ENCODE assay signal across 28 cellular contexts in genomic region chr6:125009578-125009977, GRCh38. TPM values are rescaled to one million over a fixed set of nuclear protein-coding genes. Genes with fewer than 3 reads are reported as not detected.
DNase-seq lines count a peak whose midpoint lies in the region; ATAC-seq and TF ChIP-seq lines count a peak whose summit lies in the region.
"Had no signal": no experiment of that assay in that cellular context is flagged by ENCODE, and none has a peak within 500 bp of the region (broad histone marks: within the 10 kb centered on the region; RNA-seq: fewer than 3 reads in every experiment).

No MANE protein-coding gene starts in this region.

- H3F3A ChIP-seq in smooth muscle cell (ENCODE audit: low read depth) = peaks cover 15% of the 10 kb centered on the region

- H3K27ac ChIP-seq in right lobe of liver (no peak overlapping the region), smooth muscle cell (ENCODE audit: low read depth) (peak overlapping the region; percentile 85), body of pancreas (no peak overlapping the region)
- H3K27ac ChIP-seq: brain microvascular endothelial cell, colonic mucosa, HL-60, RWPE1, WERI-Rb-1 had no signal

- H3K4me1 ChIP-seq in right lobe of liver (peaks cover 0 to 20% (median 0%) of the 10 kb centered on the region in 4 donors), smooth muscle cell (ENCODE audit: low read depth) (peaks cover 32% of the 10 kb centered on the region), body of pancreas (no peaks in the 10 kb centered on the region)

- TF ChIP-seq CTCF in right lobe of liver (IDR thresholded peaks at IDR 0.05) (no peak), smooth muscle cell (IDR thresholded peaks at IDR 0.05; ENCODE audit: borderline replicate concordance, insufficient read depth, poor library complexity, severe bottlenecking) (no peak), body of pancreas (IDR thresholded peaks at IDR 0.05) (no peak), WTC11 (IDR thresholded peaks at IDR 0.05) (no peak)

- peaks cover 80% of the 10 kb centered on the region for H3K79me2 ChIP-seq in smooth muscle cell (ENCODE audit: low read depth)

- peak; percentile 13 for DNase-seq in EL
- peak; percentile 8 to 79 for DNase-seq in dermis microvascular lymphatic vessel endothelial cell (ENCODE audit: low read depth in 2 of 2)
- DNase-seq in right lobe of liver = no peak
- DNase-seq in smooth muscle cell (lab: John Stamatoyannopoulos, UW; ENCODE audit: unreplicated experiment) = no peak
- DNase-seq in HT-29 (ENCODE audit: low spot score) = no peak
- no peak for DNase-seq in activated effector memory CD4-positive, alpha-beta T cell treated with Interleukin-2 at 50 U/mL for 16 hours
- no peak for DNase-seq in body of pancreas
- DNase-seq in WTC11 (ENCODE audit: low spot score) = no peak
- DNase-seq: activated CD4-positive, alpha-beta T cell treated with anti-CD3 and anti-CD28 coated beads, Interleukin-2, amount 50 U/mL, for 4 hours; activated CD8-positive, alpha-beta memory T cell treated with anti-CD3 and anti-CD28 coated beads, Interleukin-2, amount 50 U/mL, for 4 hours; activated naive CD8-positive, alpha-beta T cell treated with anti-CD3 and anti-CD28 coated beads, Interleukin-2, amount 10 ng/mL, durations not matched to agents 7 days and 5 days; brain microvascular endothelial cell; colonic mucosa; foreskin melanocyte; H9; hypothalamus; islet precursor cell; MG63; NCI-H1417 treated with DMSO at 0.1 percent for 48 hours; NCI-H524; nucleus accumbens; WERI-Rb-1 had no signal

- no peaks in the 10 kb centered on the region for H4K20me1 ChIP-seq in smooth muscle cell (ENCODE audit: low read depth)

- no peaks in the 10 kb centered on the region for H3K36me3 Mint-ChIP-seq in WTC11
- H3K36me3 Mint-ChIP-seq: activated naive CD8-positive, alpha-beta T cell treated with anti-CD3 and anti-CD28 coated beads, Interleukin-2, amount 10 ng/mL, durations not matched to agents 7 days and 5 days; IgD-negative memory B cell had no signal

- no peak overlapping the region for H3K9ac ChIP-seq in smooth muscle cell (ENCODE audit: low read depth)

- peak overlapping the region; percentile 36 for H3K4me2 ChIP-seq in smooth muscle cell

- H3K4me3 ChIP-seq in right lobe of liver (no peak overlapping the region), smooth muscle cell (no peak overlapping the region), body of pancreas (no peak overlapping the region)
- H3K4me3 ChIP-seq: colonic mucosa, lung, MG63 had no signal

- CTCF ChIA-PET in WTC11 (lab: Charles Lee) = no interaction called here

- intact Hi-C loops in right lobe of liver (cut with DNase I) (no loop called here), body of pancreas (cut with DNase I) (no loop called here)

- H3K27me3 Mint-ChIP-seq in WTC11 (ENCODE audit: low read depth) = no peaks in the 10 kb centered on the region
- H3K27me3 Mint-ChIP-seq: IgD-negative memory B cell had no signal

- WGBS in right lobe of liver (ENCODE audit: insufficient coverage, low coverage, low lambda C conversion rate, missing lambda C conversion rate) = 6% methylated on average over 4 of the region's 4 CpGs
- 35% methylated on average over 4 of the region's 4 CpGs for WGBS in smooth muscle cell (ENCODE audit: low lambda C conversion rate)
- 58 to 59% methylated on average over 4 of the region's 4 CpGs for WGBS in body of pancreas, 2 donors

- no peak overlapping the region for H3K4me3 Mint-ChIP-seq in WTC11
- H3K4me3 Mint-ChIP-seq: activated naive CD8-positive, alpha-beta T cell treated with anti-CD3 and anti-CD28 coated beads, Interleukin-2, amount 10 ng/mL, durations not matched to agents 7 days and 5 days; H9; IgD-negative memory B cell; T-helper 2 cell treated with Interferon-gamma antibody and Interleukin-4, amounts not matched to agents 5 μg/mL and 100 μg/mL, for 36 hours had no signal

- POLR2A ChIA-PET in WTC11 (lab: Charles Lee) = no interaction called here

- H3K36me3 ChIP-seq in right lobe of liver (no peaks in the 10 kb centered on the region), smooth muscle cell (ENCODE audit: low read depth) (no peaks in the 10 kb centered on the region), body of pancreas (replicated peaks in 1 of 2; ENCODE audit: insufficient read depth in 1 of 2, low read depth in 2 of 2) (no peaks in the 10 kb centered on the region)
- H3K36me3 ChIP-seq: brain microvascular endothelial cell, colonic mucosa, MG63, WERI-Rb-1 had no signal

- ATAC-seq in right lobe of liver = peak in 3 of 4 donors; percentile 9 to 25 (median 22)
- ATAC-seq in body of pancreas = no peak
- no peak for ATAC-seq in WTC11
- ATAC-seq: SK-N-SH treated with all-trans-retinoic acid at 6 μM for 48 hours had no signal

- no peak overlapping the region for H3K27ac Mint-ChIP-seq in WTC11
- H3K27ac Mint-ChIP-seq: activated naive CD8-positive, alpha-beta T cell treated with anti-CD3 and anti-CD28 coated beads, Interleukin-2, amount 10 ng/mL, durations not matched to agents 7 days and 5 days; IgD-negative memory B cell; T-helper 2 cell treated with Interferon-gamma antibody and Interleukin-4, amounts not matched to agents 5 μg/mL and 100 μg/mL, for 36 hours had no signal

- H3K9me3 Mint-ChIP-seq in WTC11 = peaks cover 7% of the 10 kb centered on the region; the same call in 1 of the 2 replicates
- H3K9me3 Mint-ChIP-seq: T-helper 2 cell treated with Interferon-gamma antibody and Interleukin-4, amounts not matched to agents 5 μg/mL and 100 μg/mL, for 36 hours had no signal

- peaks cover 7% of the 10 kb centered on the region for H3K4me1 Mint-ChIP-seq in WTC11
- H3K4me1 Mint-ChIP-seq: IgD-negative memory B cell had no signal

- TF ChIP-seq POLR2A in right lobe of liver (IDR thresholded peaks at IDR 0.05) (no peak), body of pancreas (IDR thresholded peaks at IDR 0.05) (no peak)

- no peaks in the 10 kb centered on the region for H3K9me3 ChIP-seq in right lobe of liver
- H3K9me3 ChIP-seq in smooth muscle cell (replicated peaks; ENCODE audit: low read depth) = no peaks in the 10 kb centered on the region
- H3K9me3 ChIP-seq in body of pancreas = no peaks in the 10 kb centered on the region
- H3K9me3 ChIP-seq: colonic mucosa, MG63 had no signal

- H2AFZ ChIP-seq in smooth muscle cell (ENCODE audit: low read depth) = no peak overlapping the region

- H3K27me3 ChIP-seq in right lobe of liver = no peaks in the 10 kb centered on the region
- no peaks in the 10 kb centered on the region for H3K27me3 ChIP-seq in smooth muscle cell (ENCODE audit: low read depth)
- no peaks in the 10 kb centered on the region for H3K27me3 ChIP-seq in body of pancreas
- H3K27me3 ChIP-seq: brain microvascular endothelial cell, colonic mucosa, MG63 had no signal

TF ChIP-seq in WTC11, 78 proteins besides CTCF, POLR2A, EP300 and RAD21 (continues in another document):
- TF ChIP-seq SMAD3 (CRISPR knock-in tag; IDR thresholded peaks at IDR 0.05; ENCODE audit: borderline replicate concordance) = no peak
- no peak for TF ChIP-seq ZNF317 (CRISPR knock-in tag; IDR thresholded peaks at IDR 0.05; ENCODE audit: borderline replicate concordance, low read depth)
- TF ChIP-seq SP1 (CRISPR knock-in tag; conservative IDR thresholded peaks at IDR 0.05) = no peak
- no peak for TF ChIP-seq ATF6 (CRISPR knock-in tag; IDR thresholded peaks at IDR 0.05)
- TF ChIP-seq CREM (CRISPR knock-in tag; IDR thresholded peaks at IDR 0.05) = no peak
- TF ChIP-seq ZSCAN18 (CRISPR knock-in tag; IDR thresholded peaks at IDR 0.05) = no peak
- no peak for TF ChIP-seq CBFB (CRISPR knock-in tag; IDR thresholded peaks at IDR 0.05; ENCODE audit: low read depth)

RNA-seq across cellular contexts. Expression of gene RNF217, which starts 47.3 kb away (rescaled TPM):
- 10.4 and 15.9 TPM in 2 replicates for total RNA-seq in dermis microvascular lymphatic vessel endothelial cell
- total RNA-seq in right lobe of liver = 10 to 100 TPM in 5 of 6 experiments, 1 to 10 TPM in 1; 9.8 to 20.7 (median 14.3) TPM
- 89.7 and 127 TPM in 2 replicates for total RNA-seq in smooth muscle cell
- 15.6 and 25.7 TPM in 2 replicates for polyA plus RNA-seq in smooth muscle cell
- total RNA-seq in HT-29 (2014; rRNA removed; shearing (Covaris generic)) = not detected in 2 replicates
- 10 to 100 TPM; 10.5 to 18.7 TPM for total RNA-seq in body of pancreas
- 7.4 to 12.2 TPM (median 11.0 TPM) in 3 replicates for total RNA-seq in WTC11 (2021)
- polyA plus RNA-seq: IgD-negative memory B cell had no signal

Comparison
In these comparisons a context has a peak if more than half of its experiments do, and no peak if none do; other contexts are left out.
1. DNase-seq: peak in EL (single experiment) and dermis microvascular lymphatic vessel endothelial cell (2 of 2); none in right lobe of liver (0 of 3), smooth muscle cell (single experiment), HT-29 (single experiment), activated effector memory CD4-positive, alpha-beta T cell treated with Interleukin-2 at 50 U/mL for 16 hours (single experiment), body of pancreas (0 of 4) and WTC11 (single experiment).
2. ATAC-seq: peak in right lobe of liver (3 of 4); none in body of pancreas (single experiment) and WTC11 (single experiment).